10 cellular contexts compared by ENCODE assay signal in genomic region chr15:99502182-99502581, GRCh38.
DNase-seq lines count a peak whose midpoint lies in the region; ATAC-seq and TF ChIP-seq lines count a peak whose summit lies in the region.
"Had no signal": no experiment of that assay in that cellular context is flagged by ENCODE, and none has a peak within 500 bp of the region (broad histone marks: within the 10 kb centered on the region; RNA-seq: fewer than 3 reads in every experiment).

No MANE protein-coding gene starts in this region.

- H3K9me3 ChIP-seq in endodermal cell (ENCODE audit: control insufficient read depth, low read length) (no peaks in the 10 kb centered on the region), tibial artery (no peaks in the 10 kb centered on the region)

- H3K4me3 Mint-ChIP-seq in endodermal cell, result no peak overlapping the region

- no peaks in the 10 kb centered on the region for H3K9me3 Mint-ChIP-seq in endodermal cell

- H3K27ac ChIP-seq in endodermal cell (ENCODE audit: low read depth, low read length), result no peak overlapping the region
- no peak overlapping the region for H3K27ac ChIP-seq in tibial artery

- ATAC-seq in GM18502 (IDR thresholded peaks at IDR 0.05; ENCODE audit: poor library complexity, unreplicated experiment) (peak; percentile 66), GM19455 (IDR thresholded peaks at IDR 0.05; ENCODE audit: unreplicated experiment) (peak; percentile 53), HG03135 (IDR thresholded peaks at IDR 0.05; ENCODE audit: unreplicated experiment) (peak; percentile 48)

- H3K36me3 Mint-ChIP-seq in endodermal cell (ENCODE audit: low read depth), result no peaks in the 10 kb centered on the region

- H3K4me1 Mint-ChIP-seq in endodermal cell, result no peaks in the 10 kb centered on the region

- WGBS in endodermal cell (ENCODE audit: insufficient coverage in 1 of 2, insufficient read length in 1 of 2), 2 experiments, result 80 to 88% methylated on average over 1 to 4 of the region's 4 CpGs

- H3K27me3 ChIP-seq in endodermal cell (ENCODE audit: control insufficient read depth, insufficient read depth, low read length, poor library complexity, severe bottlenecking), result no peaks in the 10 kb centered on the region
- H3K27me3 ChIP-seq in tibial artery, result no peaks in the 10 kb centered on the region

- DNase-seq in endodermal cell, result peak; percentile 23
- no peak for DNase-seq in LoVo (ENCODE audit: low spot score)
- no peak for DNase-seq in tibial artery
- DNase-seq in globus pallidus (ENCODE audit: low spot score), result no peak
- no peak for DNase-seq in Kasumi-1 (lab: John Stamatoyannopoulos, UW)
- DNase-seq: activated CD4-positive, alpha-beta T cell treated with anti-CD3 and anti-CD28 coated beads for 4 hours; NCI-H2171 had no signal

- TF ChIP-seq CTCF in endodermal cell (conservative IDR thresholded peaks at IDR 0.05) (no peak), tibial artery (IDR thresholded peaks at IDR 0.05) (no peak)

- no peak overlapping the region for H3K27ac Mint-ChIP-seq in endodermal cell

- H3K36me3 ChIP-seq in endodermal cell (ENCODE audit: control insufficient read depth, insufficient read depth, low read length), result no peaks in the 10 kb centered on the region
- no peaks in the 10 kb centered on the region for H3K36me3 ChIP-seq in tibial artery

- H3K27me3 Mint-ChIP-seq in endodermal cell (ENCODE audit: insufficient read depth), result no peaks in the 10 kb centered on the region

- intact Hi-C loops in tibial artery (cut with DNase I; ENCODE audit: low total_unique reads), result no loop called here

- H3K4me1 ChIP-seq in endodermal cell (ENCODE audit: control insufficient read depth, insufficient read depth, low read length) (no peaks in the 10 kb centered on the region), tibial artery (peaks cover 0 to 5% (median 1%) of the 10 kb centered on the region in 4 donors)

- no peak overlapping the region for H3K4me3 ChIP-seq in endodermal cell (ENCODE audit: low read length)
- H3K4me3 ChIP-seq in tibial artery, result no peak overlapping the region

- H3K9ac ChIP-seq in endodermal cell (ENCODE audit: extremely low read depth, low read length, poor library complexity, severe bottlenecking), result no peak overlapping the region
